In genomic region chr2:228082571-228082970, GRCh38 we compare ENCODE assay signal across 25 cellular contexts.
"Had no signal": no experiment of that assay in that cellular context is flagged by ENCODE, and none has a peak within 500 bp of the region (broad histone marks: within the 10 kb centered on the region; RNA-seq: fewer than 3 reads in every experiment).

No MANE protein-coding gene starts in this region.

- H3K27ac ChIP-seq: colonic mucosa, coronary artery, dorsolateral prefrontal cortex, epithelial cell of prostate, esophagus muscularis mucosa, esophagus squamous epithelium, foreskin keratinocyte, gastrocnemius medialis, gastroesophageal sphincter, heart left ventricle, heart right ventricle had no signal

- H3K9me3 Mint-ChIP-seq: endodermal cell had no signal

- H3K4me3 Mint-ChIP-seq: dendritic cell treated with granulocyte-macrophage colony-stimulating factor and Interleukin-4, amounts not matched to agents 40 ng/mL and 50 ng/mL, for 4 days; effector memory CD8-positive, alpha-beta T cell; endodermal cell had no signal

- H3K4me3 ChIP-seq: colonic mucosa, coronary artery, dorsolateral prefrontal cortex, esophagus muscularis mucosa, esophagus squamous epithelium, gastrocnemius medialis, gastroesophageal sphincter, heart left ventricle, heart right ventricle had no signal

- H3K27me3 ChIP-seq: colonic mucosa, esophagus muscularis mucosa, esophagus squamous epithelium, foreskin keratinocyte, gastrocnemius medialis, gastroesophageal sphincter, heart left ventricle, heart right ventricle had no signal

- H3K9me3 ChIP-seq: colonic mucosa, esophagus muscularis mucosa, esophagus squamous epithelium, gastrocnemius medialis had no signal

- H3K27ac Mint-ChIP-seq: dendritic cell treated with granulocyte-macrophage colony-stimulating factor and Interleukin-4, amounts not matched to agents 40 ng/mL and 50 ng/mL, for 4 days; effector memory CD8-positive, alpha-beta T cell; endodermal cell had no signal

- H3K4me1 Mint-ChIP-seq: endodermal cell had no signal

- H3K4me1 ChIP-seq: colonic mucosa, esophagus muscularis mucosa, esophagus squamous epithelium, foreskin keratinocyte, gastrocnemius medialis, gastroesophageal sphincter, heart left ventricle had no signal

- H3K27me3 Mint-ChIP-seq: dendritic cell treated with granulocyte-macrophage colony-stimulating factor and Interleukin-4, amounts not matched to agents 40 ng/mL and 50 ng/mL, for 4 days; effector memory CD8-positive, alpha-beta T cell had no signal

- ATAC-seq: effector memory CD8-positive, alpha-beta T cell; esophagus mucosa; foreskin keratinocyte; gastrocnemius medialis; gastroesophageal sphincter; heart left ventricle; heart right ventricle had no signal

- DNase-seq: colonic mucosa; cortex of kidney; dermis blood vessel endothelial cell; dorsolateral prefrontal cortex; effector CD4-positive, alpha-beta T cell; effector CD8-positive, alpha-beta T cell; effector memory CD4-positive, alpha-beta T cell; effector memory CD8-positive, alpha-beta T cell; endodermal cell; erythroblast; esophagus squamous epithelium; foreskin fibroblast; foreskin keratinocyte; foreskin melanocyte; gastrocnemius medialis; glutamatergic neuron; head of caudate nucleus; heart left ventricle; heart right ventricle had no signal

- H3K36me3 ChIP-seq: colonic mucosa, esophagus muscularis mucosa, esophagus squamous epithelium, gastrocnemius medialis, gastroesophageal sphincter, heart left ventricle, heart right ventricle had no signal
